Comparison of ENCODE assay signal across 10 cellular contexts in the genomic region with DNA sequence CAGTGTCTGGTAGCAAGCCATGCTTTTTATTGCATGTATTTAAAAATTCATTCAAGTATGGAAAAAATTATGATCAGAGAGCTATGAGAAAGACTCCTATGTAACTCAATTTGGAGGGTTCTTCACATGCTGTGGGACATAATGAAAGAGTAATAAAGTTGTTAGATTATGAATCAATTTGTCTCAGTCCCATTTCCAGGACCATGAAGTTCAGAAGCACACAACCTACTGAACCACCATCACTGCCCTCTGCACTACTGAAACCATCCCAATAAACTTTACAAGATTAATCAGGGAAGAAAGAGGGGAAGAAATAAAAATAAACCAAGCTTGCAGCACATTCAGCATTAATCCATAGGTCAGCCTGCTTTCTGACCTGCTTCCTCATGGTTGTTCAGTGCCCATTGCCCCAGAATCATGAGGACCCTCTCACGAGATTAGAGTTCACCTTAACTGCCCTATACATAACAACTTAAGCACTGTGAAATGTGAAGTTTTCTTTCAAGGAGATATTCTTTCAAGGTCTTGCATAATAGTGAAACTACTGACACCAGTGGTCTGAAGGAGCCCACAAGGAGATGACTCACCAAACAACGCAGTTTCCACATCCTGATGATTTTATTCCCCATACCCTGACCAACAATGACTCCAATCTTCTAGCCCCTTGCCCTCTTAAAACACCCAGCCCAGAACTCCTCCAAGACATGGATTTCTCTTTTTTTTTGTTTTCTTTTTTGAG.
DNase-seq lines count a peak whose midpoint lies in the region; ATAC-seq and TF ChIP-seq lines count a peak whose summit lies in the region.
"Had no signal": no experiment of that assay in that cellular context is flagged by ENCODE, and none has a peak within 500 bp of the region (broad histone marks: within the 10 kb centered on the region; RNA-seq: fewer than 3 reads in every experiment).

No MANE protein-coding gene starts in this region.

- H3K4me3 ChIP-seq in HL-60 (replicated peaks; ENCODE audit: insufficient read depth, low read length) (no peak overlapping the region), heart right ventricle (no peak overlapping the region)
- H3K4me3 ChIP-seq: uterus had no signal

- intact Hi-C loops in heart right ventricle (cut with DNase I) = no loop called here

- H3K36me3 ChIP-seq in heart right ventricle = no peaks in the 10 kb centered on the region
- H3K36me3 ChIP-seq: uterus had no signal

- peaks cover 0 to 11% (median 3%) of the 10 kb centered on the region in 11 donors for H3K9me3 ChIP-seq in heart right ventricle
- H3K9me3 ChIP-seq: uterus had no signal

- ATAC-seq in heart right ventricle (peak in 5 of 8 donors; percentile 54 to 83 (median 71)), HG02840 (IDR thresholded peaks at IDR 0.05; ENCODE audit: low FRiP score, unreplicated experiment) (no peak)

- DNase-seq in AG20443 (ENCODE audit: low spot score) = peak; percentile 47
- DNase-seq in HL-60 (ENCODE audit: low read depth in 1 of 2, low spot score in 1 of 2) = peak; percentile 66 to 80
- DNase-seq in T1000 (lab: John Stamatoyannopoulos, UW) = peak; percentile 41
- no peak for DNase-seq in heart right ventricle
- no peak for DNase-seq in NCI-H1092 treated with DMSO at 0.1 percent for 48 hours (lab: John Stamatoyannopoulos, UW)
- no peak for DNase-seq in nucleus accumbens (lab: John Stamatoyannopoulos, UW)
- no peak for DNase-seq in DMS79 treated with DMSO at 0.1 percent for 48 hours (lab: John Stamatoyannopoulos, UW)
- DNase-seq: stimulated activated CD4-positive, alpha-beta T cell treated with anti-CD3 and anti-CD28 coated beads, Interleukin-2, amount 100 ng/mL, for 24 hours; uterus had no signal

- H3K27me3 ChIP-seq in HL-60 (ENCODE audit: insufficient read depth, poor library complexity, severe bottlenecking) = no peaks in the 10 kb centered on the region
- H3K27me3 ChIP-seq in heart right ventricle = no peaks in the 10 kb centered on the region
- H3K27me3 ChIP-seq: uterus had no signal

- peaks cover 0 to 11% (median 0%) of the 10 kb centered on the region in 9 donors for H3K4me1 ChIP-seq in heart right ventricle
- H3K4me1 ChIP-seq: uterus had no signal

- WGBS in heart right ventricle, 2 donors = 56 to 59% methylated on average over 2 of the region's 2 CpGs

- H3K27ac ChIP-seq in HL-60 (replicated peaks) (peak overlapping the region; percentile 9; the same call in 1 of the 2 replicates), heart right ventricle (peak overlapping the region in 3 of 10 donors; percentile 1 to 40 (median 27))
- H3K27ac ChIP-seq: uterus had no signal

- no peak for TF ChIP-seq CTCF in HL-60 (IDR thresholded peaks at IDR 0.05; ENCODE audit: insufficient read depth, low read length)
- TF ChIP-seq CTCF in heart right ventricle (IDR thresholded peaks at IDR 0.05) = no peak

Comparison
In these comparisons a context has a peak if more than half of its experiments do, and no peak if none do; other contexts are left out.
1. DNase-seq: peak in AG20443 (single experiment), HL-60 (2 of 2) and T1000 (single experiment); none in heart right ventricle (0 of 2), NCI-H1092 treated with DMSO at 0.1 percent for 48 hours (single experiment), nucleus accumbens (0 of 56) and DMS79 treated with DMSO at 0.1 percent for 48 hours (single experiment).